ENCODE assay signal across 8 cellular contexts in genomic region chr17:67469208-67469980, GRCh38.
DNase-seq lines count a peak whose midpoint lies in the region; ATAC-seq lines count a peak whose summit lies in the region.

No MANE protein-coding gene starts in this region.

- H3K27ac Mint-ChIP-seq in activated naive CD4-positive, alpha-beta T cell treated with anti-CD3 and anti-CD28 coated beads, Interleukin-2, amount 10 ng/mL, durations not matched to agents 7 days and 5 days: peak overlapping the region; percentile 93

- H3K4me1 Mint-ChIP-seq in activated naive CD4-positive, alpha-beta T cell treated with anti-CD3 and anti-CD28 coated beads, Interleukin-2, amount 10 ng/mL, durations not matched to agents 7 days and 5 days: peaks cover 68% of the 10 kb centered on the region

- H3K4me3 Mint-ChIP-seq in activated naive CD4-positive, alpha-beta T cell treated with anti-CD3 and anti-CD28 coated beads, Interleukin-2, amount 10 ng/mL, durations not matched to agents 7 days and 5 days: peak overlapping the region; percentile 34

- H3K9me3 Mint-ChIP-seq in activated naive CD4-positive, alpha-beta T cell treated with anti-CD3 and anti-CD28 coated beads, Interleukin-2, amount 10 ng/mL, durations not matched to agents 7 days and 5 days: peaks cover 4% of the 10 kb centered on the region

- H3K36me3 Mint-ChIP-seq in activated naive CD4-positive, alpha-beta T cell treated with anti-CD3 and anti-CD28 coated beads, Interleukin-2, amount 10 ng/mL, durations not matched to agents 7 days and 5 days: peaks cover 17% of the 10 kb centered on the region

- CTCF ChIA-PET in activated naive CD4-positive, alpha-beta T cell treated with anti-CD3 and anti-CD28 coated beads, Interleukin-2, amount 10 ng/mL, durations not matched to agents 7 days and 5 days (lab: Charles Lee): interaction anchor here (0.8 to 1.9 kb wide), 8 partner anchors 13 to 160 kb away, joined by 3 to 9 read pairs (median 4); no protein-coding TSS in a partner anchor

- peak; percentile 12 for DNase-seq in NCI-H2029 treated with DMSO at 0.1 percent for 48 hours (lab: John Stamatoyannopoulos, UW)
- DNase-seq in activated naive CD4-positive, alpha-beta T cell treated with anti-CD3 and anti-CD28 coated beads, Interleukin-2, amount 10 ng/mL, durations not matched to agents 7 days and 5 days: peak; percentile 53
- peak; percentile 58 for DNase-seq in iris pigment epithelial cell (ENCODE audit: low read depth)
- DNase-seq in stimulated activated CD8-positive, alpha-beta memory T cell treated with anti-CD3 and anti-CD28 coated beads, Interleukin-4, amount 100 ng/mL, for 48 hours: peak; percentile 49
- DNase-seq in left colon: no peak
- no peak for DNase-seq in NCI-H1092 (lab: John Stamatoyannopoulos, UW)
- DNase-seq in hippocampal formation (lab: John Stamatoyannopoulos, UW): no peak

- ATAC-seq in left colon: no peak
- ATAC-seq in HG03520 (IDR thresholded peaks at IDR 0.05; ENCODE audit: unreplicated experiment): no peak

- H3K27me3 Mint-ChIP-seq in activated naive CD4-positive, alpha-beta T cell treated with anti-CD3 and anti-CD28 coated beads, Interleukin-2, amount 10 ng/mL, durations not matched to agents 7 days and 5 days: no peaks in the 10 kb centered on the region

- intact Hi-C loops in left colon (cut with DNase I, micrococcal nuclease): no loop called here

Comparison
In these comparisons a context has a peak if more than half of its experiments do, and no peak if none do; other contexts are left out.
1. DNase-seq: peak in NCI-H2029 treated with DMSO at 0.1 percent for 48 hours (single experiment), activated naive CD4-positive, alpha-beta T cell treated with anti-CD3 and anti-CD28 coated beads, Interleukin-2, amount 10 ng/mL, durations not matched to agents 7 days and 5 days (single experiment), iris pigment epithelial cell (single experiment) and stimulated activated CD8-positive, alpha-beta memory T cell treated with anti-CD3 and anti-CD28 coated beads, Interleukin-4, amount 100 ng/mL, for 48 hours (single experiment); none in left colon (0 of 2), NCI-H1092 (single experiment) and hippocampal formation (0 of 2).